Comparison of ENCODE assay signal across 32 cellular contexts in genomic region chr6:170160628-170161611, GRCh38.
DNase-seq lines count a peak whose midpoint lies in the region; ATAC-seq and TF ChIP-seq lines count a peak whose summit lies in the region.
"Had no signal": no experiment of that assay in that cellular context is flagged by ENCODE, and none has a peak within 500 bp of the region (broad histone marks: within the 10 kb centered on the region; RNA-seq: fewer than 3 reads in every experiment).

No MANE protein-coding gene starts in this region.

- H3K27ac Mint-ChIP-seq in WTC11: no peak overlapping the region
- no peak overlapping the region for H3K27ac Mint-ChIP-seq in natural killer cell treated with Interleukin-12 subunit alpha and Interleukin-12 subunit beta and Interleukin-15 and Interleukin-18, amount 100 ng/mL, for 72 hours
- H3K27ac Mint-ChIP-seq: activated naive CD4-positive, alpha-beta T cell treated with anti-CD3 and anti-CD28 coated beads, Interleukin-2, amount 50 U/mL, for 72 hours; CD8-positive, alpha-beta T cell; nephron progenitor cell; T-helper 17 cell had no signal

- POLR2A ChIA-PET in HCT116 (lab: Charles Lee) (no interaction called here), WTC11 (lab: Charles Lee) (no interaction called here)

- no peaks in the 10 kb centered on the region for H3K79me2 ChIP-seq in HCT116 (ENCODE audit: insufficient read depth, low read length)

- TF ChIP-seq POLR2A in HCT116 (IDR thresholded peaks at IDR 0.05; ENCODE audit: borderline replicate concordance, extremely low read depth, insufficient read depth, insufficient read length): no peak

- no peak overlapping the region for H3K9ac ChIP-seq in HCT116 (ENCODE audit: low read length)
- H3K9ac ChIP-seq: KMS-11 had no signal

- RAD21 ChIA-PET in HCT116 (lab: Charles Lee; ENCODE audit: low non-redundant PET in 1 of 2, low total read pairs in 2 of 2, uncharacterized antibody in 2 of 2, unreplicated experiment in 2 of 2): no interaction called here

- no peak overlapping the region for H3K4me3 Mint-ChIP-seq in WTC11
- no peak overlapping the region for H3K4me3 Mint-ChIP-seq in natural killer cell treated with Interleukin-12 subunit alpha and Interleukin-12 subunit beta and Interleukin-15 and Interleukin-18, amount 100 ng/mL, for 72 hours
- H3K4me3 Mint-ChIP-seq: CD8-positive, alpha-beta T cell; nephron progenitor cell; T-helper 17 cell had no signal

- in situ Hi-C loops in KBM-7 (cut with MboI; ENCODE audit: low pct_unique_long_range_greater_than_20kb, low sequenced_read_pairs): loop anchor here (10.0 kb wide), 1 partner anchor 134 kb away; the partner anchor contains the start of gene DLL1

- no peaks in the 10 kb centered on the region for H3K9me2 ChIP-seq in HCT116 (ENCODE audit: insufficient read depth)

- peak overlapping the region; percentile 49 for H3K4me2 ChIP-seq in HCT116 (ENCODE audit: low read length)
- H3K4me2 ChIP-seq: KMS-11 had no signal

- no TSS peak for BruUV-seq in HCT116 (replicated peaks; lab: Mats Ljungman, UMichigan)

- no peak for TF ChIP-seq RAD21 in HCT116 (IDR thresholded peaks at IDR 0.05; ENCODE audit: low read depth)

- no peaks in the 10 kb centered on the region for H3K27me3 ChIP-seq in HCT116 (ENCODE audit: insufficient read depth, low read length)
- H3K27me3 ChIP-seq: breast epithelium, pancreas, testis had no signal

- CTCF ChIA-PET in HCT116 (lab: Charles Lee) (no interaction called here), WTC11 (lab: Charles Lee) (no interaction called here)

- H3K4me1 ChIP-seq in HCT116 (ENCODE audit: control insufficient read depth in 1 of 2, insufficient read depth in 2 of 2, low read length in 2 of 2): peaks cover 7 to 10% of the 10 kb centered on the region in 2 experiments; a peak in 3 of 4 replicates
- H3K4me1 ChIP-seq: breast epithelium, pancreas had no signal

- no peaks in the 10 kb centered on the region for H3K9me3 ChIP-seq in HCT116 (ENCODE audit: control insufficient read depth in 1 of 2, insufficient read depth in 1 of 2, low read depth in 1 of 2, low read length in 2 of 2)
- H3K9me3 ChIP-seq: breast epithelium, gastroesophageal sphincter, pancreas, testis had no signal

- H3K4me1 Mint-ChIP-seq in WTC11: no peaks in the 10 kb centered on the region
- H3K4me1 Mint-ChIP-seq in natural killer cell treated with Interleukin-12 subunit alpha and Interleukin-12 subunit beta and Interleukin-15 and Interleukin-18, amount 100 ng/mL, for 72 hours (ENCODE audit: low read depth in 2 of 2): peaks cover 12 to 15% of the 10 kb centered on the region in 2 donors

- ATAC-seq in HCT116: peak; percentile 64
- no peak; the same call in 1 of the 2 replicates for ATAC-seq in WTC11
- ATAC-seq in natural killer cell treated with Interleukin-12 subunit alpha and Interleukin-12 subunit beta and Interleukin-15 and Interleukin-18, amount 100 ng/mL, for 72 hours: no peak
- no peak for ATAC-seq in GM18519 (IDR thresholded peaks at IDR 0.05; ENCODE audit: low FRiP score, unreplicated experiment)
- ATAC-seq: activated CD4-positive, CD25-positive, alpha-beta regulatory T cell treated with anti-CD3 and anti-CD28 coated beads, Interleukin-2, amount 50 U/mL, for 24 hours; CD8-positive, alpha-beta T cell; gastroesophageal sphincter; left colon; stimulated activated naive CD8-positive, alpha-beta T cell treated with anti-CD3 and anti-CD28 coated beads, Interleukin-15, Interleukin-2, amounts not matched to agents 100 U/mL and 50 U/mL, for 24 hours; T-helper 17 cell had no signal

- peak overlapping the region in 1 of 2 experiments; percentile 91; a peak in 2 of 4 replicates for H3K4me3 ChIP-seq in HCT116 (replicated peaks in 1 of 2; ENCODE audit: low read depth in 1 of 2, low read length in 2 of 2)
- H3K4me3 ChIP-seq: breast epithelium, gastroesophageal sphincter, pancreas had no signal

- DNase-seq in NCI-H748 (lab: John Stamatoyannopoulos, UW; ENCODE audit: unreplicated experiment): peak; percentile 47
- DNase-seq in NCI-H748 treated with DMSO at 0.1 percent for 48 hours (lab: John Stamatoyannopoulos, UW): no peak
- DNase-seq in HCT116 (ENCODE audit: low read depth, low spot score): no peak
- no peak for DNase-seq in WTC11 (ENCODE audit: low spot score)
- DNase-seq in natural killer cell treated with Interleukin-12 subunit alpha and Interleukin-12 subunit beta and Interleukin-15 and Interleukin-18, amount 100 ng/mL, for 72 hours (ENCODE audit: low spot score): peak; percentile 54
- DNase-seq in central memory CD4-positive, alpha-beta T cell: no peak
- DNase-seq in KBM-7: no peak
- DNase-seq: activated CD4-positive, alpha-beta T cell treated with anti-CD3 and anti-CD28 coated beads, Interleukin-2, amount 50 U/mL, for 4 hours; anterior cingulate cortex; CD8-positive, alpha-beta T cell; GOT3; hippocampal formation; left colon; MM.1S; NCI-H1436 treated with DMSO at 0.1 percent for 48 hours; NCI-H2107; NCI-H345; NCI-H774; nephron progenitor cell; RPMI8226; small intestine; T-helper 17 cell; testis had no signal

- no peaks in the 10 kb centered on the region; the same call in 1 of the 2 replicates for H3K9me3 Mint-ChIP-seq in WTC11
- peaks cover 4% of the 10 kb centered on the region for H3K9me3 Mint-ChIP-seq in natural killer cell treated with Interleukin-12 subunit alpha and Interleukin-12 subunit beta and Interleukin-15 and Interleukin-18, amount 100 ng/mL, for 72 hours
- H3K9me3 Mint-ChIP-seq: activated naive CD4-positive, alpha-beta T cell treated with anti-CD3 and anti-CD28 coated beads, Interleukin-2, amount 50 U/mL, for 72 hours; CD8-positive, alpha-beta T cell had no signal

- TF ChIP-seq CTCF in HCT116 (IDR thresholded peaks at IDR 0.05 in 2 of 3, conservative IDR thresholded peaks at IDR 0.05 in 1 of 3; ENCODE audit: borderline replicate concordance in 1 of 3, insufficient read depth in 1 of 3, low read depth in 2 of 3, low read length in 2 of 3) (no peak), WTC11 (IDR thresholded peaks at IDR 0.05) (no peak)

- no peaks in the 10 kb centered on the region for H3K36me3 ChIP-seq in HCT116 (ENCODE audit: control insufficient read depth in 1 of 2, insufficient read depth in 2 of 2, low read length in 2 of 2)
- H3K36me3 ChIP-seq: breast epithelium, gastroesophageal sphincter, pancreas had no signal

- no peaks in the 10 kb centered on the region for H3K36me3 Mint-ChIP-seq in WTC11
- no peaks in the 10 kb centered on the region for H3K36me3 Mint-ChIP-seq in natural killer cell treated with Interleukin-12 subunit alpha and Interleukin-12 subunit beta and Interleukin-15 and Interleukin-18, amount 100 ng/mL, for 72 hours
- H3K36me3 Mint-ChIP-seq: activated naive CD4-positive, alpha-beta T cell treated with anti-CD3 and anti-CD28 coated beads, Interleukin-2, amount 50 U/mL, for 72 hours; CD8-positive, alpha-beta T cell had no signal

- peak overlapping the region; percentile 62 for H3K27ac ChIP-seq in HCT116 (ENCODE audit: low read depth, low read length)
- H3K27ac ChIP-seq: breast epithelium, gastroesophageal sphincter, KMS-11, pancreas, SK-N-MC, testis had no signal

- intact Hi-C loops in HCT116 (cut with micrococcal nuclease): loop anchor here (10.0 kb wide), 1 partner anchor 104 kb away; no protein-coding TSS in a partner anchor

- no peaks in the 10 kb centered on the region for H4K20me1 ChIP-seq in HCT116 (ENCODE audit: insufficient read depth)

- H2AFZ ChIP-seq in HCT116 (ENCODE audit: low read depth, low read length, poor library complexity, severe bottlenecking): no peak overlapping the region

- H3K27me3 Mint-ChIP-seq in WTC11 (ENCODE audit: low read depth): no peaks in the 10 kb centered on the region
- H3K27me3 Mint-ChIP-seq in natural killer cell treated with Interleukin-12 subunit alpha and Interleukin-12 subunit beta and Interleukin-15 and Interleukin-18, amount 100 ng/mL, for 72 hours: peaks cover 6 to 8% of the 10 kb centered on the region in 2 donors

TF ChIP-seq in HCT116, 20 proteins besides CTCF, POLR2A, EP300 and RAD21 (continues in another document):
- TF ChIP-seq ATF3 (IDR thresholded peaks at IDR 0.05) (no peak), SP1 (IDR thresholded peaks at IDR 0.05; ENCODE audit: low read depth) (no peak)

TF ChIP-seq in WTC11, 78 proteins besides CTCF, POLR2A, EP300 and RAD21:
- TF ChIP-seq NFATC4 (CRISPR knock-in tag; IDR thresholded peaks at IDR 0.05) (no peak), NFE2L1 (CRISPR knock-in tag; IDR thresholded peaks at IDR 0.05) (no peak), ZNF317 (CRISPR knock-in tag; IDR thresholded peaks at IDR 0.05; ENCODE audit: borderline replicate concordance, low read depth) (no peak), GTF2I (CRISPR knock-in tag; conservative IDR thresholded peaks at IDR 0.05) (no peak), ATF1 (CRISPR knock-in tag; IDR thresholded peaks at IDR 0.05) (no peak), SP1 (CRISPR knock-in tag; conservative IDR thresholded peaks at IDR 0.05) (peak; percentile 61; the same call in 1 of the 2 replicates), MYBL2 (CRISPR knock-in tag; IDR thresholded peaks at IDR 0.05) (no peak), ZBTB21 (CRISPR knock-in tag; IDR thresholded peaks at IDR 0.05; ENCODE audit: borderline replicate concordance) (no peak)

Comparison
In these comparisons a context has a peak if more than half of its experiments do, and no peak if none do; other contexts are left out.
1. DNase-seq: peak in NCI-H748 (single experiment) and natural killer cell treated with Interleukin-12 subunit alpha and Interleukin-12 subunit beta and Interleukin-15 and Interleukin-18, amount 100 ng/mL, for 72 hours (single experiment); none in NCI-H748 treated with DMSO at 0.1 percent for 48 hours (single experiment), HCT116 (single experiment), WTC11 (single experiment), central memory CD4-positive, alpha-beta T cell (single experiment) and KBM-7 (single experiment).